ENCODE assay signal across 1 cellular context in genomic region chr22:41913842-41914534, GRCh38.
TF ChIP-seq lines count a peak whose summit lies in the region.

No MANE protein-coding gene starts in this region.

TF ChIP-seq in HCT116, 20 proteins besides CTCF, POLR2A, EP300 and RAD21 (continued from another document):
- TF ChIP-seq REST (IDR thresholded peaks at IDR 0.05; ENCODE audit: low read depth) (no peak), SIN3A (IDR thresholded peaks at IDR 0.05; ENCODE audit: low read depth) (no peak), POLR2AphosphoS5 (IDR thresholded peaks at IDR 0.05; ENCODE audit: low read depth, low read length) (no peak), ATF3 (IDR thresholded peaks at IDR 0.05) (no peak)
